In genomic region chr5:143594913-143595818, GRCh38 we compare ENCODE assay signal across 1 cellular context.
TF ChIP-seq lines count a peak whose summit lies in the region.

No MANE protein-coding gene starts in this region.

TF ChIP-seq in HepG2, 621 proteins besides CTCF, POLR2A, EP300 and RAD21 (continued from another document and continues in another):
- TF ChIP-seq MXD1 (CRISPR knock-in tag; IDR thresholded peaks at IDR 0.05) (no peak), PRMT3 (CRISPR knock-in tag; IDR thresholded peaks at IDR 0.05; ENCODE audit: borderline replicate concordance, low read depth) (no peak), DNMT1 (CRISPR knock-in tag; IDR thresholded peaks at IDR 0.05) (no peak), KLF6 (CRISPR knock-in tag; IDR thresholded peaks at IDR 0.05) (no peak), THAP7 (CRISPR knock-in tag; IDR thresholded peaks at IDR 0.05) (no peak), ZBTB25 (CRISPR knock-in tag; IDR thresholded peaks at IDR 0.05) (peak; percentile 61; the same call in 1 of the 2 replicates), ZIK1 (CRISPR knock-in tag; IDR thresholded peaks at IDR 0.05; ENCODE audit: borderline replicate concordance, low read depth) (no peak), AGO2 (optimal IDR thresholded peaks at IDR 0.05; ENCODE audit: low read depth, low read length) (no peak), ZSCAN9 (CRISPR knock-in tag; IDR thresholded peaks at IDR 0.05; ENCODE audit: borderline replicate concordance) (peak; percentile 31), CBFB (CRISPR knock-in tag; IDR thresholded peaks at IDR 0.05) (0 out of 2 replicates have a peak, but pooled peaks have one; percentile 48), ZNF619 (CRISPR knock-in tag; IDR thresholded peaks at IDR 0.05) (no peak), FOXO4 (CRISPR knock-in tag; conservative IDR thresholded peaks at IDR 0.05) (no peak), ZBTB34 (CRISPR knock-in tag; IDR thresholded peaks at IDR 0.05) (no peak), ZNF510 (CRISPR knock-in tag; IDR thresholded peaks at IDR 0.05; ENCODE audit: low read depth) (no peak; the same call in 1 of the 2 replicates), FOXJ3 (CRISPR knock-in tag; IDR thresholded peaks at IDR 0.05; ENCODE audit: borderline replicate concordance) (peak; percentile 67; the same call in 1 of the 2 replicates), TOPORS (CRISPR knock-in tag; IDR thresholded peaks at IDR 0.05) (no peak), ZNF570 (CRISPR knock-in tag; IDR thresholded peaks at IDR 0.05; ENCODE audit: borderline replicate concordance) (no peak), JUNB (CRISPR knock-in tag; IDR thresholded peaks at IDR 0.05; ENCODE audit: borderline replicate concordance) (peak; percentile 47; the same call in 1 of the 2 replicates), TBL1XR1 (IDR thresholded peaks at IDR 0.05; ENCODE audit: borderline replicate concordance, low read length, partially characterized antibody) (peak; percentile 42), ZNF251 (CRISPR knock-in tag; IDR thresholded peaks at IDR 0.05) (no peak), LRRFIP1 (CRISPR knock-in tag; conservative IDR thresholded peaks at IDR 0.05) (no peak), KLF13 (CRISPR knock-in tag; IDR thresholded peaks at IDR 0.05) (no peak), ATF2 (CRISPR knock-in tag; IDR thresholded peaks at IDR 0.05) (0 out of 2 replicates have a peak, but pooled peaks have one; percentile 35), ZNF496 (CRISPR knock-in tag; IDR thresholded peaks at IDR 0.05; ENCODE audit: insufficient replicate concordance) (no peak), CREM (IDR thresholded peaks at IDR 0.05) (peak; percentile 77), CREM (CRISPR knock-in tag; IDR thresholded peaks at IDR 0.05) (no peak), GATAD2A (CRISPR knock-in tag; IDR thresholded peaks at IDR 0.05) (peak; percentile 85), ETS1 (CRISPR knock-in tag; IDR thresholded peaks at IDR 0.05) (no peak), NFE2L1 (CRISPR knock-in tag; IDR thresholded peaks at IDR 0.05; ENCODE audit: borderline replicate concordance) (no peak), HES4 (CRISPR knock-in tag; IDR thresholded peaks at IDR 0.05; ENCODE audit: borderline replicate concordance) (no peak), RBAK (CRISPR knock-in tag; IDR thresholded peaks at IDR 0.05) (no peak), SMYD3 (CRISPR knock-in tag; IDR thresholded peaks at IDR 0.05) (no peak), TOE1 (CRISPR knock-in tag; IDR thresholded peaks at IDR 0.05) (no peak), ZNF740 (CRISPR knock-in tag; IDR thresholded peaks at IDR 0.05) (peak; percentile 85; the same call in 1 of the 2 replicates), PBX2 (CRISPR knock-in tag; IDR thresholded peaks at IDR 0.05) (no peak), KLF9 (CRISPR knock-in tag; IDR thresholded peaks at IDR 0.05; ENCODE audit: low read depth) (no peak), ZNF10 (CRISPR knock-in tag; IDR thresholded peaks at IDR 0.05; ENCODE audit: borderline replicate concordance, low read depth) (no peak), KLF12 (CRISPR knock-in tag; IDR thresholded peaks at IDR 0.05; ENCODE audit: borderline replicate concordance) (no peak), ZNF550 (CRISPR knock-in tag; IDR thresholded peaks at IDR 0.05; ENCODE audit: borderline replicate concordance) (no peak), HOXA3 (CRISPR knock-in tag; IDR thresholded peaks at IDR 0.05) (no peak), ZNF616 (CRISPR knock-in tag; IDR thresholded peaks at IDR 0.05; ENCODE audit: low read depth) (no peak), UBTF (CRISPR knock-in tag; IDR thresholded peaks at IDR 0.05) (peak; percentile 9; the same call in 1 of the 2 replicates), ZNF513 (CRISPR knock-in tag; conservative IDR thresholded peaks at IDR 0.05) (no peak), HHEX (CRISPR knock-in tag; IDR thresholded peaks at IDR 0.05) (0 out of 2 replicates have a peak, but pooled peaks have one; percentile 13), HCFC1 (IDR thresholded peaks at IDR 0.05; ENCODE audit: low read depth, low read length) (no peak), ZNF333 (CRISPR knock-in tag; IDR thresholded peaks at IDR 0.05; ENCODE audit: borderline replicate concordance) (no peak), SIX1 (CRISPR knock-in tag; IDR thresholded peaks at IDR 0.05; ENCODE audit: borderline replicate concordance) (peak; percentile 69; the same call in 1 of the 2 replicates), KLF11 (CRISPR knock-in tag; IDR thresholded peaks at IDR 0.05) (no peak), ZSCAN21 (CRISPR knock-in tag; IDR thresholded peaks at IDR 0.05; ENCODE audit: borderline replicate concordance) (no peak)
